1 cellular context compared by ENCODE assay signal in genomic region chr1:214582289-214582891, GRCh38.
A peak's percentile ranks its signal among the peaks of the same experiment; 100 is the strongest.
TF ChIP-seq lines count a peak whose summit lies in the region.

No MANE protein-coding gene starts in this region.

TF ChIP-seq in H1, 55 proteins besides CTCF, POLR2A, EP300 and RAD21:
- TF ChIP-seq SP4 (IDR thresholded peaks at IDR 0.05; ENCODE audit: low read length): no peak
- TF ChIP-seq TAF1 (IDR thresholded peaks at IDR 0.05; ENCODE audit: low read depth, low read length): peak; percentile 51; the same call in 1 of the 2 replicates
- TF ChIP-seq PHF8 (conservative IDR thresholded peaks at IDR 0.05; ENCODE audit: low read depth, low read length): no peak
- 0 out of 2 replicates have a peak, but pooled peaks have one; percentile 38 for TF ChIP-seq POLR2AphosphoS5 (IDR thresholded peaks at IDR 0.05; ENCODE audit: low read depth, low read length)
- no peak for TF ChIP-seq KDM1A (IDR thresholded peaks at IDR 0.05; ENCODE audit: borderline replicate concordance, low read length)
- TF ChIP-seq KDM4A (IDR thresholded peaks at IDR 0.05; ENCODE audit: low read depth, low read length, severe bottlenecking): no peak
- TF ChIP-seq TBP (IDR thresholded peaks at IDR 0.05; ENCODE audit: low read depth, low read length): peak; percentile 39; the same call in 1 of the 2 replicates
- no peak for TF ChIP-seq SAP30 (IDR thresholded peaks at IDR 0.05; ENCODE audit: insufficient read depth, insufficient replicate concordance, low read length)
- TF ChIP-seq CTBP2 (IDR thresholded peaks at IDR 0.05; ENCODE audit: borderline replicate concordance, insufficient read depth, insufficient read length, low read length): no peak
- 0 out of 2 replicates have a peak, but pooled peaks have one; percentile 55 for TF ChIP-seq RBBP5 (IDR thresholded peaks at IDR 0.05; ENCODE audit: borderline replicate concordance, low read depth, low read length)
- TF ChIP-seq EGR1 (IDR thresholded peaks at IDR 0.05; ENCODE audit: borderline replicate concordance, low read depth, low read length): no peak
- no peak for TF ChIP-seq POU5F1 (IDR thresholded peaks at IDR 0.05; ENCODE audit: low read depth, low read length)
- TF ChIP-seq FOSL1 (IDR thresholded peaks at IDR 0.05; ENCODE audit: insufficient read depth, low read depth, low read length): no peak
- TF ChIP-seq ZNF274 (IDR thresholded peaks at IDR 0.05; ENCODE audit: borderline replicate concordance, extremely low read depth, low read length): no peak
- TF ChIP-seq JUN (IDR thresholded peaks at IDR 0.05; ENCODE audit: low read depth, low read length): no peak
